Comparison of ENCODE assay signal across 1 cellular context in genomic region chr11:115238802-115239201, GRCh38.
TF ChIP-seq lines count a peak whose summit lies in the region.

No MANE protein-coding gene starts in this region.

TF ChIP-seq in WTC11, 78 proteins besides CTCF, POLR2A, EP300 and RAD21 (continued from another document):
- TF ChIP-seq STAT6 (CRISPR knock-in tag; conservative IDR thresholded peaks at IDR 0.05; ENCODE audit: low read depth) (no peak), HMGA2 (CRISPR knock-in tag; IDR thresholded peaks at IDR 0.05) (no peak), NR3C1 (CRISPR knock-in tag; conservative IDR thresholded peaks at IDR 0.05; ENCODE audit: low read depth) (no peak), ZNF121 (CRISPR knock-in tag; IDR thresholded peaks at IDR 0.05) (no peak), NFATC4 (CRISPR knock-in tag; IDR thresholded peaks at IDR 0.05) (no peak)
- TF ChIP-seq, protein P1, sequence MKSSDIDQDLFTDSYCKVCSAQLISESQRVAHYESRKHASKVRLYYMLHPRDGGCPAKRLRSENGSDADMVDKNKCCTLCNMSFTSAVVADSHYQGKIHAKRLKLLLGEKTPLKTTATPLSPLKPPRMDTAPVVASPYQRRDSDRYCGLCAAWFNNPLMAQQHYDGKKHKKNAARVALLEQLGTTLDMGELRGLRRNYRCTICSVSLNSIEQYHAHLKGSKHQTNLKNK (CRISPR knock-in tag; IDR thresholded peaks at IDR 0.05): no peak
